ENCODE assay signal across 22 cellular contexts in genomic region chr2:29367986-29368677, GRCh38.
"Had no signal": no experiment of that assay in that cellular context is flagged by ENCODE, and none has a peak within 500 bp of the region (broad histone marks: within the 10 kb centered on the region; RNA-seq: fewer than 3 reads in every experiment).

No MANE protein-coding gene starts in this region.

- H3K4me3 Mint-ChIP-seq: activated CD4-positive, alpha-beta T cell treated with anti-CD3 and anti-CD28 coated beads, Interleukin-2, amount 10 ng/mL, durations not matched to agents 7 days and 5 days; activated naive CD8-positive, alpha-beta T cell treated with anti-CD3 and anti-CD28 coated beads, Interleukin-2, amount 10 ng/mL, durations not matched to agents 7 days and 5 days; activated T-helper 1 cell treated with anti-CD3 and anti-CD28 coated beads, Interleukin-12 subunit alpha, Interleukin-12 subunit beta, Interleukin-2, Interleukin-4 antibody, amounts not matched to agents 30 ng/mL and 10 ng/mL and 1 ng/mL, durations not matched to agents 14 hours and 24 hours and 36 hours; central memory CD8-positive, alpha-beta T cell; memory B cell; naive thymus-derived CD4-positive, alpha-beta T cell; stimulated activated effector memory CD8-positive, alpha-beta T cell treated with anti-CD3 and anti-CD28 coated beads, Interleukin-12 subunit alpha, Interleukin-12 subunit beta, amount 100 ng/mL, for 72 hours; T-helper 2 cell treated with Interferon-gamma antibody and Interleukin-4, amounts not matched to agents 5 μg/mL and 100 μg/mL, for 36 hours had no signal

- DNase-seq: activated CD4-positive, alpha-beta T cell treated with anti-CD3 and anti-CD28 coated beads, Interleukin-2, amount 10 ng/mL, durations not matched to agents 7 days and 5 days; activated CD4-positive, CD25-positive, alpha-beta regulatory T cell; activated CD8-positive, alpha-beta memory T cell treated with anti-CD3 and anti-CD28 coated beads for 24 hours; activated naive CD8-positive, alpha-beta T cell treated with anti-CD3 and anti-CD28 coated beads, Interleukin-2, amount 10 ng/mL, durations not matched to agents 7 days and 5 days; cortex of kidney; effector CD4-positive, alpha-beta T cell; foreskin fibroblast; hypothalamus; left ventricle myocardium inferior; mucosa of descending colon; naive thymus-derived CD4-positive, alpha-beta T cell; pancreas; sigmoid colon; thyroid gland; uterus had no signal

- H3K4me1 Mint-ChIP-seq: activated CD4-positive, alpha-beta T cell treated with anti-CD3 and anti-CD28 coated beads, Interleukin-2, amount 10 ng/mL, durations not matched to agents 7 days and 5 days; activated naive CD8-positive, alpha-beta T cell treated with anti-CD3 and anti-CD28 coated beads, Interleukin-2, amount 10 ng/mL, durations not matched to agents 7 days and 5 days; central memory CD8-positive, alpha-beta T cell; memory B cell; naive thymus-derived CD4-positive, alpha-beta T cell; stimulated activated effector memory CD8-positive, alpha-beta T cell treated with anti-CD3 and anti-CD28 coated beads, Interleukin-12 subunit alpha, Interleukin-12 subunit beta, amount 100 ng/mL, for 72 hours had no signal

- H3K36me3 Mint-ChIP-seq: activated naive CD8-positive, alpha-beta T cell treated with anti-CD3 and anti-CD28 coated beads, Interleukin-2, amount 10 ng/mL, durations not matched to agents 7 days and 5 days; memory B cell; naive thymus-derived CD4-positive, alpha-beta T cell; stimulated activated effector memory CD8-positive, alpha-beta T cell treated with anti-CD3 and anti-CD28 coated beads, Interleukin-12 subunit alpha, Interleukin-12 subunit beta, amount 100 ng/mL, for 72 hours had no signal

- ATAC-seq: mucosa of descending colon; naive thymus-derived CD4-positive, alpha-beta T cell; stimulated activated effector memory CD8-positive, alpha-beta T cell treated with anti-CD3 and anti-CD28 coated beads, Interleukin-12 subunit alpha, Interleukin-12 subunit beta, amount 100 ng/mL, for 72 hours had no signal

- H3K9me3 ChIP-seq: ascending aorta, esophagus muscularis mucosa, left ventricle myocardium inferior, mucosa of descending colon, pancreas, sigmoid colon, thyroid gland, uterus had no signal

- H3K27me3 ChIP-seq: ascending aorta, esophagus muscularis mucosa, pancreas, sigmoid colon, thyroid gland, uterus had no signal

- H3K36me3 ChIP-seq: ascending aorta, esophagus muscularis mucosa, left ventricle myocardium inferior, pancreas, sigmoid colon, thyroid gland, uterus had no signal

- H3K27ac ChIP-seq: ascending aorta, esophagus muscularis mucosa, left ventricle myocardium inferior, pancreas, sigmoid colon, thyroid gland, uterus had no signal

- H3K27ac Mint-ChIP-seq: activated CD4-positive, alpha-beta T cell treated with anti-CD3 and anti-CD28 coated beads, Interleukin-2, amount 10 ng/mL, durations not matched to agents 7 days and 5 days; activated naive CD8-positive, alpha-beta T cell treated with anti-CD3 and anti-CD28 coated beads, Interleukin-2, amount 10 ng/mL, durations not matched to agents 7 days and 5 days; activated T-helper 1 cell treated with anti-CD3 and anti-CD28 coated beads, Interleukin-12 subunit alpha, Interleukin-12 subunit beta, Interleukin-2, Interleukin-4 antibody, amounts not matched to agents 30 ng/mL and 10 ng/mL and 1 ng/mL, durations not matched to agents 14 hours and 24 hours and 36 hours; memory B cell; naive thymus-derived CD4-positive, alpha-beta T cell; stimulated activated effector memory CD8-positive, alpha-beta T cell treated with anti-CD3 and anti-CD28 coated beads, Interleukin-12 subunit alpha, Interleukin-12 subunit beta, amount 100 ng/mL, for 72 hours; T-helper 2 cell treated with Interferon-gamma antibody and Interleukin-4, amounts not matched to agents 5 μg/mL and 100 μg/mL, for 36 hours had no signal

- H3K4me1 ChIP-seq: ascending aorta, esophagus muscularis mucosa, left ventricle myocardium inferior, sigmoid colon, thyroid gland, uterus had no signal

- H3K4me3 ChIP-seq: ascending aorta, esophagus muscularis mucosa, left ventricle myocardium inferior, mucosa of descending colon, pancreas, sigmoid colon, thyroid gland, uterus had no signal

- H3K9me3 Mint-ChIP-seq: activated CD4-positive, alpha-beta T cell treated with anti-CD3 and anti-CD28 coated beads, Interleukin-2, amount 10 ng/mL, durations not matched to agents 7 days and 5 days; activated naive CD8-positive, alpha-beta T cell treated with anti-CD3 and anti-CD28 coated beads, Interleukin-2, amount 10 ng/mL, durations not matched to agents 7 days and 5 days; activated T-helper 1 cell treated with anti-CD3 and anti-CD28 coated beads, Interleukin-12 subunit alpha, Interleukin-12 subunit beta, Interleukin-2, Interleukin-4 antibody, amounts not matched to agents 30 ng/mL and 10 ng/mL and 1 ng/mL, durations not matched to agents 14 hours and 24 hours and 36 hours; central memory CD8-positive, alpha-beta T cell; memory B cell; naive thymus-derived CD4-positive, alpha-beta T cell; stimulated activated effector memory CD8-positive, alpha-beta T cell treated with anti-CD3 and anti-CD28 coated beads, Interleukin-12 subunit alpha, Interleukin-12 subunit beta, amount 100 ng/mL, for 72 hours; T-helper 2 cell treated with Interferon-gamma antibody and Interleukin-4, amounts not matched to agents 5 μg/mL and 100 μg/mL, for 36 hours had no signal
